ENCODE assay signal across 8 cellular contexts in genomic region chr4:42101576-42101975, GRCh38. TPM values are rescaled to one million over a fixed set of nuclear protein-coding genes. Genes with fewer than 3 reads are reported as not detected.
DNase-seq lines count a peak whose midpoint lies in the region.
"Not testable (repeated sequence)": the region's sequence is repeated elsewhere in the genome, so short reads cannot be mapped to it uniquely, and the experiment has no call there.

No MANE protein-coding gene starts in this region.

- not testable (repeated sequence) for H3K4me1 Mint-ChIP-seq in IgD-negative memory B cell

- H3K9me3 Mint-ChIP-seq in IgD-negative memory B cell = not testable (repeated sequence)

- H3K4me3 Mint-ChIP-seq in IgD-negative memory B cell = not testable (repeated sequence)

- DNase-seq in Daoy (ENCODE audit: low read depth) (peak; percentile 65), HCEC 1CT (peak; percentile 57), RKO (ENCODE audit: low spot score) (peak; percentile 58), amniotic epithelial cell (ENCODE audit: low read depth) (peak; percentile 80), epithelial cell of prostate (ENCODE audit: low read depth, low spot score) (peak; percentile 81), glomerular visceral epithelial cell (ENCODE audit: extremely low spot score) (peak; percentile 55), renal cortical epithelial cell (ENCODE audit: low read depth) (peak; percentile 89)

- peak overlapping the region in 2 of 3 donors; percentile 5 to 26 for H3K27ac Mint-ChIP-seq in IgD-negative memory B cell

- H3K27me3 Mint-ChIP-seq in IgD-negative memory B cell = not testable (repeated sequence)

- H3K36me3 Mint-ChIP-seq in IgD-negative memory B cell = not testable (repeated sequence)

- peak overlapping the region; percentile 53 for H3K27ac ChIP-seq in epithelial cell of prostate

RNA-seq across cellular contexts. Expression of gene BEND4, which starts 50.9 kb away (rescaled TPM):
- total RNA-seq in Daoy (2014; rRNA removed; shearing (Covaris generic)) = 3.9 and 5.5 TPM in 2 replicates
- polyA plus RNA-seq in IgD-negative memory B cell = 6.6 TPM
- total RNA-seq in renal cortical epithelial cell = not detected in 2 replicates

Comparison
In these comparisons a context has a peak if more than half of its experiments do, and no peak if none do; other contexts are left out.
1. Peak in every context shown above with its lines: DNase-seq and H3K27ac ChIP-seq.